ENCODE assay signal across 13 cellular contexts in the genomic region with DNA sequence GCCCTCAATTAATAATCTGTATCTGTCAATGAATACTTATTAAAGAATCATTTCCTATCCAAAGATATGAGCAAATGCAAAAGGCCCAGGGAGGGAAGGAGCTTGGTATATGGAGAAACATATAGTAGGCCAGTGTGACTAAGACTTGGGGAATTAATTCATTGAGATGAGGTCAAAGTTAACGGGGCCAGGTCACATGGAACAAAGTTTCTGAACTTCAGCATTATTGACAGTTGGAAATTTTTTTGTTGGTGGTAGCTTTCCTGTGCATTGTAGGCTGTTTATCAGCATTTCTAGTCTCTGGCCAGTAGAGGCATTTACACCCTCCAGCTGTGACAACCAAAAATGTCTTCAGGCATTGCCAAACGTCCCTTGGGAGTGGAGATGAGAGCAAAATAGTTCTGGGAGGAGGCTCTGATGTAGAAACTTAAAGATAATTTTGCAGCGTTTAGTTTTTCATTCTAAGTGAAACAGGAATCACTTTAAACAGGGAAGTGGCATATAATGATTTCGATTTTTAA.
DNase-seq lines count a peak whose midpoint lies in the region; ATAC-seq and TF ChIP-seq lines count a peak whose summit lies in the region.
"Had no signal": no experiment of that assay in that cellular context is flagged by ENCODE, and none has a peak within 500 bp of the region (broad histone marks: within the 10 kb centered on the region; RNA-seq: fewer than 3 reads in every experiment).

No MANE protein-coding gene starts in this region.

- H3K27ac ChIP-seq in A673 (ENCODE audit: low read depth, low read length, poor library complexity, severe bottlenecking), result no peak overlapping the region
- H3K27ac ChIP-seq: RWPE1, stomach had no signal

- TF ChIP-seq CTCF in A673 (conservative IDR thresholded peaks at IDR 0.05; ENCODE audit: low read depth, low read length), result 0 out of 2 replicates have a peak, but pooled peaks have one; percentile 23
- 0 out of 2 replicates have a peak, but pooled peaks have one; percentile 10 for TF ChIP-seq CTCF in LNCAP (IDR thresholded peaks at IDR 0.05)
- peak; percentile 15 for TF ChIP-seq CTCF in epithelial cell of proximal tubule (conservative IDR thresholded peaks at IDR 0.05; ENCODE audit: low read depth, low read length)

- H3K27me3 ChIP-seq in A673 (replicated peaks; ENCODE audit: insufficient read depth, low read depth, low read length, poor library complexity), result no peaks in the 10 kb centered on the region
- H3K27me3 ChIP-seq: stomach had no signal

- no peaks in the 10 kb centered on the region for H3K4me1 ChIP-seq in A673 (ENCODE audit: insufficient read depth, low read length, poor library complexity, severe bottlenecking)

- no peaks in the 10 kb centered on the region for H3K9me3 ChIP-seq in A673 (ENCODE audit: low read depth, low read length, poor library complexity, severe bottlenecking)
- H3K9me3 ChIP-seq: stomach had no signal

- POLR2A ChIA-PET in A673 (lab: Charles Lee; ENCODE audit: low non-redundant PET), result no interaction called here

- H3K4me3 ChIP-seq in A673 (ENCODE audit: low read depth, low read length, poor library complexity, severe bottlenecking), result no peak overlapping the region
- H3K4me3 ChIP-seq in epithelial cell of proximal tubule (ENCODE audit: low read depth, low read length), result no peak overlapping the region
- H3K4me3 ChIP-seq: stomach had no signal

- intact Hi-C loops in A673 (cut with micrococcal nuclease; ENCODE audit: unreplicated experiment), result no loop called here

- no peaks in the 10 kb centered on the region for H3K36me3 ChIP-seq in A673 (ENCODE audit: insufficient read depth, low read length, poor library complexity, severe bottlenecking)
- H3K36me3 ChIP-seq: stomach had no signal

- CTCF ChIA-PET in A673 (lab: Charles Lee), result no interaction called here

- DNase-seq in A673 (ENCODE audit: low spot score) (peak; percentile 44), epithelial cell of proximal tubule (ENCODE audit: low read depth) (no peak), GF-D8 (lab: John Stamatoyannopoulos, UW) (no peak), globus pallidus (ENCODE audit: low spot score) (no peak)
- DNase-seq: ACHN, DMS79, left colon, stomach had no signal

- BruUV-seq in A673 (replicated peaks; lab: Mats Ljungman, UMichigan), result no TSS peak

- ATAC-seq in GM19372 (IDR thresholded peaks at IDR 0.05; ENCODE audit: low read depth, unreplicated experiment), result peak; percentile 75
- no peak for ATAC-seq in HG03469 (IDR thresholded peaks at IDR 0.05; ENCODE audit: unreplicated experiment)
- ATAC-seq in GM21390 (IDR thresholded peaks at IDR 0.05; ENCODE audit: unreplicated experiment), result no peak
- ATAC-seq: left colon had no signal
